17 cellular contexts compared by ENCODE assay signal in genomic region chr22:32862936-32863661, GRCh38.
"Had no signal": no experiment of that assay in that cellular context is flagged by ENCODE, and none has a peak within 500 bp of the region (broad histone marks: within the 10 kb centered on the region; RNA-seq: fewer than 3 reads in every experiment).

No MANE protein-coding gene starts in this region.

- ATAC-seq: activated naive CD4-positive, alpha-beta T cell treated with anti-CD3 and anti-CD28 coated beads, Interleukin-2, amount 50 U/mL, for 72 hours; foreskin keratinocyte; pancreas had no signal

- H3K27me3 ChIP-seq: adrenal gland, breast epithelium, foreskin keratinocyte, neutrophil, pancreas, stomach, testis, upper lobe of left lung had no signal

- H3K27ac ChIP-seq: foreskin keratinocyte, neutrophil, pancreas, stomach, testis, WERI-Rb-1 had no signal

- H3K4me3 ChIP-seq: adrenal gland, breast epithelium, pancreas, stomach, testis, upper lobe of left lung had no signal

- DNase-seq: activated CD4-positive, alpha-beta T cell treated with anti-CD3 and anti-CD28 coated beads for 1 hour; activated CD4-positive, alpha-beta T cell treated with anti-CD3 and anti-CD28 coated beads, Interleukin-2, amount 50 U/mL, for 4 hours; activated gamma-delta T cell treated with Interleukin-2 at 50 U/mL for 16 hours; adrenal gland; effector memory CD4-positive, alpha-beta T cell; foreskin keratinocyte; hippocampal formation; naive B cell; pancreas; stimulated activated CD4-positive, alpha-beta T cell treated with anti-CD3 and anti-CD28 coated beads, Interleukin-2, amount 100 ng/mL, for 24 hours; stomach; testis; upper lobe of left lung; WERI-Rb-1 had no signal

- H3K36me3 ChIP-seq: breast epithelium, neutrophil, pancreas, WERI-Rb-1 had no signal

- H3K9me3 ChIP-seq: adrenal gland, breast epithelium, neutrophil, pancreas, stomach, testis, upper lobe of left lung had no signal

- H3K4me1 ChIP-seq: adrenal gland, breast epithelium, foreskin keratinocyte, pancreas, stomach, testis had no signal
